Comparison of ENCODE assay signal across 33 cellular contexts in the genomic region with DNA sequence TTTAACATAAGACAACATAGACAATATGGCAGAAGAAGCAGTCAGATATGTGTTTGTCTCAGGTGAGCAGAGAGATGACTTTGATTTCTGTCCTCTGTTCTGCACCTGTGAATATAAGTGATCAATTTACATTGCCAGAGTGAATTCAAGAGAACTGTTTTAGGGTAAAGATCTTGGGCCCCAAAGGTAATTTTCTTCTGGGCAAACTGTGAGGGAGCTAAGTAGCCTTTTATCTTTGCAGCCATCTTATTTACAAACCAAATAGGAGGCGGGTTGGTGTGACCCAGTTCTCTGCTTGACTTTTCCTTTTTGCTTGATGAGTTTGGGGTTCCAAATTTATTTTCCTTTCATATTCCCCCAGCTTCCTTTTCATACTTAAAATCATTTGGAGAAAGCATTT.
"Had no signal": no experiment of that assay in that cellular context is flagged by ENCODE, and none has a peak within 500 bp of the region (broad histone marks: within the 10 kb centered on the region; RNA-seq: fewer than 3 reads in every experiment).

No MANE protein-coding gene starts in this region.

- H3K4me3 ChIP-seq: MG63 had no signal

- DNase-seq: Kasumi-1, MG63, MM.1S, MV-4-11, NCI-H1092, NCI-H1092 treated with DMSO at 0.1 percent for 48 hours, NCI-H1105, NCI-H1105 treated with DMSO at 0.1 percent for 48 hours, NCI-H1417, NCI-H1417 treated with DMSO at 0.1 percent for 48 hours, NCI-H1436, NCI-H1436 treated with DMSO at 0.1 percent for 48 hours, NCI-H146, NCI-H1694, NCI-H1694 treated with DMSO at 0.1 percent for 48 hours, NCI-H187, NCI-H187 treated with DMSO at 0.1 percent for 48 hours, NCI-H1930, NCI-H2029, NCI-H2029 treated with DMSO at 0.1 percent for 48 hours, NCI-H2081, NCI-H2081 treated with DMSO at 0.1 percent for 48 hours, NCI-H2107, NCI-H2171, NCI-H2171 treated with DMSO at 0.1 percent for 48 hours, NCI-H2227 treated with DMSO at 0.1 percent for 48 hours, NCI-H226, NCI-H345, NCI-H446, NCI-H446 treated with DMSO at 0.1 percent for 48 hours, NCI-H510A, NCI-H510A treated with DMSO at 0.1 percent for 48 hours, NCI-H524 had no signal

- H3K36me3 ChIP-seq: MG63 had no signal

- H3K27me3 ChIP-seq: MG63 had no signal

- H3K9me3 ChIP-seq: MG63 had no signal
